Comparison of ENCODE assay signal across 10 cellular contexts in the genomic region with DNA sequence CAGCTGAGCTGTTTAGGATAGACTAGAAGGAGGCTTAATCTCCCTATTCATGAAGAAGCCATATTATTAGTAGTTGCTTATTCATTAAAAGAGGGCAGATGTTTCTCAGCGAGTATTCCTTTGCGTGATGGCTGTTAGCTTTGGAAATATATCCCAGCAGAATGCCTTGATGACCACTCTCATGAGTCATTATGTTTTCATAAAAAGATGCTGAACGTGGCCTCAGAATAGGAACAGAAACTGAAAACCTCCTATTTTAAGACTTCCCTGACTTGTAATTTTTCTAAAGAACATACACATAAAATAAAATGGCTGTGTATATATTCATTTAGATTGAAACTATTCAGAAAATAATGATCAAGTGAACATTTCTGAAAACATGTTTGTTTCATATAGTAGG. TPM values are rescaled to one million over a fixed set of nuclear protein-coding genes. Genes with fewer than 3 reads are reported as not detected.
DNase-seq lines count a peak whose midpoint lies in the region; ATAC-seq and TF ChIP-seq lines count a peak whose summit lies in the region.
"Had no signal": no experiment of that assay in that cellular context is flagged by ENCODE, and none has a peak within 500 bp of the region (broad histone marks: within the 10 kb centered on the region; RNA-seq: fewer than 3 reads in every experiment).

No MANE protein-coding gene starts in this region.

- H3K9me2 ChIP-seq in OCI-LY7 (ENCODE audit: insufficient read depth, low read length), result no peaks in the 10 kb centered on the region

- BruUV-seq in OCI-LY7 (replicated peaks; lab: Mats Ljungman, UMichigan), result no TSS peak

- no peak overlapping the region for H3K4me3 Mint-ChIP-seq in H9

- no peaks in the 10 kb centered on the region for H4K20me1 ChIP-seq in H9 (ENCODE audit: control insufficient read depth, insufficient read depth, insufficient read length)
- no peaks in the 10 kb centered on the region for H4K20me1 ChIP-seq in OCI-LY7 (ENCODE audit: insufficient read depth, low read length)

- peaks cover under 1% of the 10 kb centered on the region in 2 experiments; a peak in 1 of 4 replicates for H3K4me1 Mint-ChIP-seq in H9

- H3K18ac ChIP-seq in H9 (ENCODE audit: insufficient read length, low read depth, low read length), result no peak overlapping the region

- H3K4me1 ChIP-seq in H9 (ENCODE audit: insufficient read depth, low read length), result no peaks in the 10 kb centered on the region
- no peaks in the 10 kb centered on the region for H3K4me1 ChIP-seq in OCI-LY7 (ENCODE audit: insufficient read depth, low read length, poor library complexity, severe bottlenecking)
- H3K4me1 ChIP-seq in ovary (ENCODE audit: insufficient read depth), result no peaks in the 10 kb centered on the region

- POLR2A ChIA-PET in OCI-LY7 (lab: Charles Lee), result no interaction called here

- no peak for TF ChIP-seq EP300 in ovary (IDR thresholded peaks at IDR 0.05)

- no peak overlapping the region for H3K9ac ChIP-seq in H9 (ENCODE audit: extremely low read depth, insufficient read length, low read length)

- H2BK20ac ChIP-seq in H9 (ENCODE audit: low read depth, low read length, poor library complexity, severe bottlenecking), result no peak overlapping the region

- H3K14ac ChIP-seq in H9 (ENCODE audit: insufficient read depth, low read length), result no peak overlapping the region

- no peak overlapping the region for H4K91ac ChIP-seq in H9 (ENCODE audit: insufficient read length, low read depth, low read length)

- WGBS in H9 (ENCODE audit: extremely low coverage, insufficient read length, low lambda C conversion rate), result no CpG with 5 or more reads among the region's 3 CpGs
- 47 to 71% (median 53%) methylated on average over 3 of the region's 3 CpGs for WGBS in ovary, 3 donors

- no peak for TF ChIP-seq POLR2A in ovary (IDR thresholded peaks at IDR 0.05)

- no peak overlapping the region for H2BK15ac ChIP-seq in H9 (ENCODE audit: low read depth, low read length)

- H3K36me3 Mint-ChIP-seq in H9 (ENCODE audit: insufficient read depth in 1 of 3, low read depth in 3 of 3), result no peaks in the 10 kb centered on the region

- no peaks in the 10 kb centered on the region for H3K79me2 ChIP-seq in H9 (ENCODE audit: insufficient read depth, low read length)
- H3K79me2 ChIP-seq in OCI-LY7 (ENCODE audit: insufficient read depth, low read depth, low read length), result no peaks in the 10 kb centered on the region

- H3K4ac ChIP-seq in H9 (ENCODE audit: low read depth, low read length), result no peak overlapping the region

- H3K9me3 ChIP-seq in H9 (ENCODE audit: control insufficient read depth, low read depth, low read length), result no peaks in the 10 kb centered on the region
- H3K9me3 ChIP-seq in OCI-LY7 (ENCODE audit: low read length), result no peaks in the 10 kb centered on the region
- H3K9me3 ChIP-seq in ovary, result no peaks in the 10 kb centered on the region

- no peak overlapping the region for H3K56ac ChIP-seq in H9 (ENCODE audit: insufficient read length, low read depth, low read length)

- no peaks in the 10 kb centered on the region for H3K27me3 ChIP-seq in H9 (ENCODE audit: insufficient read depth, low read length)
- no peaks in the 10 kb centered on the region for H3K27me3 ChIP-seq in ovary

- no peak overlapping the region for H3K23ac ChIP-seq in H9 (ENCODE audit: insufficient read length, low read depth, low read length)

- H4K8ac ChIP-seq in H9 (replicated peaks; ENCODE audit: insufficient read length, low read depth, low read length), result no peak overlapping the region

- CTCF ChIA-PET in OCI-LY7 (lab: Charles Lee; ENCODE audit: unreplicated experiment), result no interaction called here

- H3K23me2 ChIP-seq in H9 (ENCODE audit: insufficient read length, low read depth, low read length, poor library complexity, severe bottlenecking), result no peaks in the 10 kb centered on the region

- H3K4me2 ChIP-seq in H9 (ENCODE audit: insufficient read depth, insufficient read length, low read length) (no peak overlapping the region), OCI-LY7 (ENCODE audit: low read length) (no peak overlapping the region)

- H2AK5ac ChIP-seq in H9 (ENCODE audit: insufficient read length, low read length), result no peak overlapping the region

- no peaks in the 10 kb centered on the region for H3K36me3 ChIP-seq in OCI-LY7 (ENCODE audit: insufficient read depth, low read length)
- H3K36me3 ChIP-seq in ovary, result no peaks in the 10 kb centered on the region

- intact Hi-C loops in OCI-LY7 (cut with micrococcal nuclease; ENCODE audit: unreplicated experiment), result no loop called here
- intact Hi-C loops in ovary (cut with DNase I), result no loop called here

- TF ChIP-seq CTCF in H9 (conservative IDR thresholded peaks at IDR 0.05) (no peak), OCI-LY7 (conservative IDR thresholded peaks at IDR 0.05; ENCODE audit: low read length) (no peak), ovary (IDR thresholded peaks at IDR 0.05) (no peak)

- no peak overlapping the region for H2AFZ ChIP-seq in H9 (ENCODE audit: low read length)
- H2AFZ ChIP-seq in OCI-LY7 (ENCODE audit: low read length), result no peak overlapping the region

- DNase-seq in SIG-M5 treated with dmso at 0.1 percent for 504 hours (lab: John Stamatoyannopoulos, UW; ENCODE audit: unreplicated experiment) (peak; percentile 91), SIG-M5 (lab: John Stamatoyannopoulos, UW) (no peak), RPMI8226 (peak; percentile 76), H9 (no peak), COR-L47 (lab: John Stamatoyannopoulos, UW) (no peak), OCI-LY7 (ENCODE audit: low spot score) (no peak), ovary (no peak)
- DNase-seq: head of caudate nucleus, retina had no signal

- ATAC-seq in HG03039 (IDR thresholded peaks at IDR 0.05; ENCODE audit: unreplicated experiment), result peak; percentile 76

- H3K27ac Mint-ChIP-seq in H9, result no peak overlapping the region

- H2BK12ac ChIP-seq in H9 (ENCODE audit: insufficient read length, low read depth, low read length), result no peak overlapping the region

- no peak overlapping the region for H3T11ph ChIP-seq in H9 (ENCODE audit: low read length)

- H2BK5ac ChIP-seq in H9 (ENCODE audit: insufficient read length, low read length), result no peak overlapping the region

- H3K79me1 ChIP-seq in H9 (ENCODE audit: insufficient read depth, low read depth, low read length, poor library complexity, severe bottlenecking), result no peaks in the 10 kb centered on the region

- H2BK120ac ChIP-seq in H9 (ENCODE audit: low read depth, low read length, poor library complexity, severe bottlenecking), result no peak overlapping the region

- H3K27me3 Mint-ChIP-seq in H9 (ENCODE audit: low read depth), result no peaks in the 10 kb centered on the region

- H3K9me3 Mint-ChIP-seq in H9, result no peaks in the 10 kb centered on the region

- no peak overlapping the region for H3K4me3 ChIP-seq in OCI-LY7 (ENCODE audit: low read depth, low read length, poor library complexity, severe bottlenecking)
- H3K4me3 ChIP-seq in ovary, result no peak overlapping the region

- no peak overlapping the region for H3K27ac ChIP-seq in H9 (ENCODE audit: insufficient read length, low read depth, low read length)
- H3K27ac ChIP-seq in OCI-LY7 (ENCODE audit: low read depth, low read length, poor library complexity, severe bottlenecking), result no peak overlapping the region
- H3K27ac ChIP-seq in ovary, result no peak overlapping the region

- no peak overlapping the region for H4K5ac ChIP-seq in H9 (ENCODE audit: insufficient read length, low read depth, low read length)

RNA-seq across cellular contexts. Expression of a gene that starts 9.6 kb away (rescaled TPM):
- total RNA-seq in H9 (2021) (0.39 and 0.72 TPM in 2 replicates), OCI-LY7 (2022) (not detected in 2 replicates), ovary (10 to 100 TPM in 3 of 7 donors, 1 to 10 TPM in 4; 3.9 to 19.0 (median 9.9) TPM)
- total RNA-seq in OCI-LY7 (2014; rRNA removed; shearing (Covaris generic)), result not detected in 2 replicates
- polyA plus RNA-seq in ovary, result 1 to 10 TPM; 1.7 to 5.7 TPM

Comparison
In these comparisons a context has a peak if more than half of its experiments do, and no peak if none do; other contexts are left out.
1. DNase-seq: peak in SIG-M5 treated with dmso at 0.1 percent for 504 hours (single experiment) and RPMI8226 (single experiment); none in SIG-M5 (single experiment), H9 (single experiment), COR-L47 (single experiment), OCI-LY7 (single experiment) and ovary (0 of 5).